ENCODE assay signal across 8 cellular contexts in genomic region chr5:75050415-75050814, GRCh38. TPM values are rescaled to one million over a fixed set of nuclear protein-coding genes. Genes with fewer than 3 reads are reported as not detected.
DNase-seq lines count a peak whose midpoint lies in the region; ATAC-seq lines count a peak whose summit lies in the region.

No MANE protein-coding gene starts in this region.

- peak; percentile 17 to 28 for ATAC-seq in activated CD4-positive, CD25-positive, alpha-beta regulatory T cell treated with anti-CD3 and anti-CD28 coated beads, Interleukin-2, amount 50 U/mL, for 24 hours
- ATAC-seq in effector memory CD8-positive, alpha-beta T cell (replicated peaks), result no peak
- no peak for ATAC-seq in HG02870 (IDR thresholded peaks at IDR 0.05; ENCODE audit: unreplicated experiment)

- no peak overlapping the region for H2AK5ac ChIP-seq in neuronal stem cell (ENCODE audit: low read depth, low read length)

- H3K27me3 Mint-ChIP-seq in effector memory CD8-positive, alpha-beta T cell, result no peaks in the 10 kb centered on the region

- H3K4me1 ChIP-seq in SJSA1 (replicated peaks) (peaks cover 56% of the 10 kb centered on the region), neuronal stem cell (ENCODE audit: control insufficient read depth in 2 of 2, insufficient read depth in 1 of 2, low read depth in 1 of 2, low read length in 2 of 2) (peaks cover 2 to 12% of the 10 kb centered on the region in 2 donors)

- no peak overlapping the region for H2BK120ac ChIP-seq in neuronal stem cell (ENCODE audit: low read depth, low read length)

- H3K4me2 ChIP-seq in neuronal stem cell (ENCODE audit: insufficient read depth, low read length, poor library complexity, severe bottlenecking), result no peak overlapping the region

- H3K36me3 Mint-ChIP-seq in effector memory CD8-positive, alpha-beta T cell (ENCODE audit: insufficient read depth), result peaks cover 8% of the 10 kb centered on the region

- no peak overlapping the region for H3K27ac ChIP-seq in SJSA1
- H3K27ac ChIP-seq in neuronal stem cell (replicated peaks; ENCODE audit: low read length), result no peak overlapping the region

- WGBS in neuronal stem cell (ENCODE audit: extremely low coverage in 2 of 2, insufficient read length in 2 of 2, insufficient replicate concordance in 1 of 2), 2 donors, result no CpG with 5 or more reads among the region's 11 CpGs

- H3K4me1 Mint-ChIP-seq in effector memory CD8-positive, alpha-beta T cell (ENCODE audit: low read depth in 2 of 2), result peaks cover 56 to 72% of the 10 kb centered on the region in 2 donors

- H3K27ac Mint-ChIP-seq in effector memory CD8-positive, alpha-beta T cell, result peak overlapping the region in 1 of 2 donors; percentile 63

- no peak overlapping the region for H3K4me3 ChIP-seq in SJSA1
- H3K4me3 ChIP-seq in neuronal stem cell (ENCODE audit: low read length in 2 of 2), result no peak overlapping the region

- H2BK12ac ChIP-seq in neuronal stem cell (ENCODE audit: low read length), result no peak overlapping the region

- H3K36me3 ChIP-seq in SJSA1, result peaks cover 20% of the 10 kb centered on the region
- no peaks in the 10 kb centered on the region for H3K36me3 ChIP-seq in neuronal stem cell (replicated peaks in 1 of 2; ENCODE audit: control insufficient read depth in 2 of 2, insufficient read depth in 2 of 2, low read length in 2 of 2)

- no peak overlapping the region for H3K18ac ChIP-seq in neuronal stem cell (ENCODE audit: low read length)

- no peak overlapping the region for H3K9ac ChIP-seq in neuronal stem cell (ENCODE audit: low read depth, low read length, poor library complexity)

- no peak overlapping the region for H2AFZ ChIP-seq in neuronal stem cell (ENCODE audit: low read length)

- no peaks in the 10 kb centered on the region for H3K9me3 Mint-ChIP-seq in effector memory CD8-positive, alpha-beta T cell

- no peaks in the 10 kb centered on the region for H3K27me3 ChIP-seq in SJSA1 (replicated peaks)
- peaks cover 0 to 26% (median 19%) of the 10 kb centered on the region in 3 experiments for H3K27me3 ChIP-seq in neuronal stem cell (ENCODE audit: control insufficient read depth in 3 of 3, insufficient read depth in 3 of 3, low read depth in 1 of 3, low read length in 3 of 3)

- no peaks in the 10 kb centered on the region for H3K79me1 ChIP-seq in neuronal stem cell (ENCODE audit: low read depth, low read length)

- no peak overlapping the region for H2BK5ac ChIP-seq in neuronal stem cell (ENCODE audit: low read length)

- no peak overlapping the region for H4K91ac ChIP-seq in neuronal stem cell (ENCODE audit: low read depth, low read length, poor library complexity)

- no peak for DNase-seq in activated CD4-positive, CD25-positive, alpha-beta regulatory T cell treated with anti-CD3 and anti-CD28 coated beads, Interleukin-2, amount 50 U/mL, for 72 hours
- peak; percentile 45 to 67 for DNase-seq in SJSA1 (ENCODE audit: low read depth in 1 of 2, low spot score in 2 of 2)
- DNase-seq in effector memory CD8-positive, alpha-beta T cell, result peak in 1 of 3 experiments; percentile 11
- DNase-seq in stimulated activated CD8-positive, alpha-beta memory T cell treated with anti-CD3 and anti-CD28 coated beads, Interleukin-12 subunit alpha, Interleukin-12 subunit beta, amount 100 ng/mL, for 24 hours (ENCODE audit: extremely low read depth), result peak; percentile 16
- no peak for DNase-seq in neuronal stem cell (ENCODE audit: low spot score)
- no peak for DNase-seq in GM19240 (ENCODE audit: insufficient read length, low spot score)

- peak overlapping the region; percentile 61 to 92 for H3K4me3 Mint-ChIP-seq in effector memory CD8-positive, alpha-beta T cell

- no peak overlapping the region for H4K8ac ChIP-seq in neuronal stem cell (ENCODE audit: low read depth, low read length)

- H3K4ac ChIP-seq in neuronal stem cell (ENCODE audit: low read length), result no peak overlapping the region

- no peak overlapping the region for H3K14ac ChIP-seq in neuronal stem cell (ENCODE audit: low read length)

- no peaks in the 10 kb centered on the region for H3K9me3 ChIP-seq in SJSA1 (replicated peaks)
- no peaks in the 10 kb centered on the region for H3K9me3 ChIP-seq in neuronal stem cell (replicated peaks in 1 of 2; ENCODE audit: control insufficient read depth in 2 of 2, insufficient read depth in 1 of 2, low read depth in 1 of 2, low read length in 2 of 2)

- H2BK15ac ChIP-seq in neuronal stem cell (ENCODE audit: low read length), result no peak overlapping the region

- no peak overlapping the region for H3K23ac ChIP-seq in neuronal stem cell (ENCODE audit: low read depth, low read length, poor library complexity)

RNA-seq across cellular contexts. Expression of gene GCNT4, which starts 1.9 kb away (rescaled TPM):
- total RNA-seq in SJSA1 (2014; rRNA removed; shearing (Covaris generic)), result 5.1 and 7.8 TPM in 2 replicates
- 0.36 TPM for polyA plus RNA-seq in neuronal stem cell (2013, experiment 1 of 2)
- polyA plus RNA-seq in neuronal stem cell (2013, experiment 2 of 2), result 0.33 TPM

Comparison
In these comparisons a context has a peak if more than half of its experiments do, and no peak if none do; other contexts are left out.
1. ATAC-seq: peak in activated CD4-positive, CD25-positive, alpha-beta regulatory T cell treated with anti-CD3 and anti-CD28 coated beads, Interleukin-2, amount 50 U/mL, for 24 hours (2 of 2); none in effector memory CD8-positive, alpha-beta T cell (single experiment) and HG02870 (single experiment).
2. DNase-seq: peak in SJSA1 (2 of 2) and stimulated activated CD8-positive, alpha-beta memory T cell treated with anti-CD3 and anti-CD28 coated beads, Interleukin-12 subunit alpha, Interleukin-12 subunit beta, amount 100 ng/mL, for 24 hours (single experiment); none in activated CD4-positive, CD25-positive, alpha-beta regulatory T cell treated with anti-CD3 and anti-CD28 coated beads, Interleukin-2, amount 50 U/mL, for 72 hours (single experiment), neuronal stem cell (single experiment) and GM19240 (single experiment).